In the genomic region with DNA sequence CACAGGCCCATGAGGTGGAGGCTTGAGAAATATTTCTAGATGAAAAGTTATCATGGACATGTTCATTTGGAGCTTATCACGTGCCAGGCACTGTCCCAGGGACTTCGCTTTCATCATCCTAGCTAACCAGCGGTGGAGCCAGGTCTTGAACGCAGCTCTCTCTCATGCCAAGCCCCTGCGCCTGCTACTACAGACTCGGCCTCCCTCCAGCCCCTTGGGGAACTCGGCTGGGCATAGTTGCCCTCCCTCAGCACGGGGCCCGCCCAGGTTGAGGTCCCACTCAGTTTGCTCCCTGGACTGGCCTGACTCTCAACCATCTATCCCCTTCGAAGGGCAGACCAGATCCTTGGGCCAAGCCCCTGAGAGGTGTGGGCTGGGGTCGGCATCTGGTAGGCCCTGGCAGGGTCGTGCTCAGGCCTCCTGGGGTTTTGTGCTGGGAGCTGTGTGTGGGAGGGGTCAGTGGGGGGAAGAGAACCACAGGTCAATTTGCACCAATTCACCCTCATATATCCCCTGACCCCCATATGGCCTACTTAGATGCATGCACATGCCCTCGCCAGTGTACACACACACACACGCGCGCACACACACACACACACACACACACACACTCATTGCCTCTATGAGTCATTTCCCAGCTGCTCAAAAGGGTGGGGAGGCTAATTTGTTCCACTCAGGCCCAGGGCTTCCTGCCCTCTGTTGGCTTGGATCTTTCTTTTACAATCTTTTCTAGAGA, we compare ENCODE assay signal across 7 cellular contexts. TPM values are rescaled to one million over a fixed set of nuclear protein-coding genes. Genes with fewer than 3 reads are reported as not detected.
DNase-seq lines count a peak whose midpoint lies in the region; FAIRE-seq and TF ChIP-seq lines count a peak whose summit lies in the region.
"Had no signal": no experiment of that assay in that cellular context is flagged by ENCODE, and none has a peak within 500 bp of the region (broad histone marks: within the 10 kb centered on the region; RNA-seq: fewer than 3 reads in every experiment).

No MANE protein-coding gene starts in this region.

- TF ChIP-seq POLR2A in GM12892 (IDR thresholded peaks at IDR 0.05; ENCODE audit: low read depth, low read length): no peak

- POLR2A ChIA-PET in BJ (lab: Charles Lee): no interaction called here
- POLR2A ChIA-PET in HEK293T (lab: Yijun Ruan, JAX): interaction anchor here (0.8 kb wide), 1 partner anchor 10 kb away, joined by 3 read pairs; no protein-coding TSS in a partner anchor

- H3K36me3 ChIP-seq in BJ (ENCODE audit: control insufficient read depth, insufficient read depth, low read length): no peaks in the 10 kb centered on the region

- FAIRE-seq in GM12892 (lab: Jason Lieb, UNC): no peak

- CTCF ChIA-PET in BJ (lab: Yijun Ruan, JAX): interaction anchor here (0.6 to 5.9 kb wide), 10 partner anchors 10 to 165 kb away, joined by 3 to 26 read pairs (median 4); a partner anchor contains a TSS
- CTCF ChIA-PET in HEK293T (lab: Yijun Ruan, JAX): interaction anchor here (0.6 to 1.6 kb wide), 8 partner anchors 9 to 207 kb away, joined by 3 to 8 read pairs (median 4); no protein-coding TSS in a partner anchor

- H3K4me3 ChIP-seq in BJ (ENCODE audit: low read depth, low read length): no peak overlapping the region
- H3K4me3 ChIP-seq in skin epidermis: no peak overlapping the region

- DNase-seq in BJ (ENCODE audit: low read depth) (peak; percentile 54), RPMI8226 (peak; percentile 39), dermis blood vessel endothelial cell (peak; percentile 94), GM12892 (ENCODE audit: insufficient read length) (no peak), HEK293T (ENCODE audit: extremely low spot score) (no peak)

- no peak for TF ChIP-seq CTCF in BJ (IDR thresholded peaks at IDR 0.05; ENCODE audit: insufficient read depth, low read depth, low read length)

- H3K27ac ChIP-seq in skin epidermis: peak overlapping the region in 16 of 21 experiments; percentile 1 to 80 (median 50)

- H3K27me3 ChIP-seq in BJ (ENCODE audit: control insufficient read depth, insufficient read depth, low read length): peaks cover 4% of the 10 kb centered on the region

TF ChIP-seq in HEK293T, 16 proteins besides CTCF, POLR2A, EP300 and RAD21:
- no peak for TF ChIP-seq FOXK2 (IDR thresholded peaks at IDR 0.05)
- TF ChIP-seq FOXA1 (IDR thresholded peaks at IDR 0.05): no peak
- TF ChIP-seq BHLHE40 (IDR thresholded peaks at IDR 0.05; ENCODE audit: borderline replicate concordance): no peak
- no peak for TF ChIP-seq HDGF (IDR thresholded peaks at IDR 0.05; ENCODE audit: borderline replicate concordance)
- no peak for TF ChIP-seq LEF1 (IDR thresholded peaks at IDR 0.05; ENCODE audit: borderline replicate concordance)
- TF ChIP-seq NFRKB (IDR thresholded peaks at IDR 0.05): no peak
- no peak for TF ChIP-seq CTBP1 (IDR thresholded peaks at IDR 0.05; ENCODE audit: borderline replicate concordance)
- TF ChIP-seq, protein P1, sequence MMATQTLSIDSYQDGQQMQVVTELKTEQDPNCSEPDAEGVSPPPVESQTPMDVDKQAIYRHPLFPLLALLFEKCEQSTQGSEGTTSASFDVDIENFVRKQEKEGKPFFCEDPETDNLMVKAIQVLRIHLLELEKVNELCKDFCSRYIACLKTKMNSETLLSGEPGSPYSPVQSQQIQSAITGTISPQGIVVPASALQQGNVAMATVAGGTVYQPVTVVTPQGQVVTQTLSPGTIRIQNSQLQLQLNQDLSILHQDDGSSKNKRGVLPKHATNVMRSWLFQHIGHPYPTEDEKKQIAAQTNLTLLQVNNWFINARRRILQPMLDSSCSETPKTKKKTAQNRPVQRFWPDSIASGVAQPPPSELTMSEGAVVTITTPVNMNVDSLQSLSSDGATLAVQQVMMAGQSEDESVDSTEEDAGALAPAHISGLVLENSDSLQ (IDR thresholded peaks at IDR 0.05): no peak
- TF ChIP-seq SP1 (IDR thresholded peaks at IDR 0.05): no peak
- TF ChIP-seq ARNT (IDR thresholded peaks at IDR 0.05): no peak
- TF ChIP-seq FOXM1 (IDR thresholded peaks at IDR 0.05; ENCODE audit: borderline replicate concordance): no peak
- TF ChIP-seq ZNF384 (IDR thresholded peaks at IDR 0.05): no peak
- TF ChIP-seq L3MBTL2 (conservative IDR thresholded peaks at IDR 0.05): no peak
- TF ChIP-seq SUZ12 (IDR thresholded peaks at IDR 0.05): no peak
- TF ChIP-seq ELF4 (IDR thresholded peaks at IDR 0.05): no peak
- no peak for TF ChIP-seq TARDBP (IDR thresholded peaks at IDR 0.05)

RNA-seq across cellular contexts. Expression of a gene that starts 12.1 kb away (rescaled TPM):
- 0.06 TPM in 1 of 2 replicates, not detected in the other for polyA plus RNA-seq in BJ (2011; rRNA removed)
- polyA minus RNA-seq in BJ (2011; rRNA and poly(A)+ RNA removed): not detected in 2 replicates
- 0.09 and 0.17 TPM in 2 replicates for total RNA-seq in dermis blood vessel endothelial cell
- 0.64 TPM for polyA plus RNA-seq in GM12892 (2012; ENCODE audit: missing spikeins)

RNA-seq across cellular contexts. Expression of a gene that starts 13.3 kb away (rescaled TPM):
- 0.10 and 0.21 TPM in 2 replicates for polyA plus RNA-seq in BJ (2011; rRNA removed)
- polyA minus RNA-seq in BJ (2011; rRNA and poly(A)+ RNA removed): 0.28 TPM in 1 of 2 replicates, not detected in the other
- total RNA-seq in dermis blood vessel endothelial cell: 0.42 and 0.85 TPM in 2 replicates
- polyA plus RNA-seq in GM12892 (2012; ENCODE audit: missing spikeins): 0.30 TPM

RNA-seq across cellular contexts. Expression of a gene that starts 35.6 kb away (rescaled TPM):
- 0.91 and 1.6 TPM in 2 replicates for polyA plus RNA-seq in BJ (2011; rRNA removed)
- 1.5 TPM in 1 of 2 replicates, not detected in the other for polyA minus RNA-seq in BJ (2011; rRNA and poly(A)+ RNA removed)
- total RNA-seq in dermis blood vessel endothelial cell: 443 and 748 TPM in 2 replicates
- 33.1 TPM for polyA plus RNA-seq in GM12892 (2012; ENCODE audit: missing spikeins)
- total RNA-seq: neural crest cell had no signal

RNA-seq across cellular contexts. Expression of a gene that starts 52.7 kb away (rescaled TPM):
- polyA plus RNA-seq in BJ (2011; rRNA removed): 0.36 and 0.58 TPM in 2 replicates
- 0.19 TPM in 1 of 2 replicates, not detected in the other for polyA minus RNA-seq in BJ (2011; rRNA and poly(A)+ RNA removed)
- 2.1 and 5.1 TPM in 2 replicates for total RNA-seq in dermis blood vessel endothelial cell
- polyA plus RNA-seq in GM12892 (2012; ENCODE audit: missing spikeins): 60.2 TPM

Comparison
In these comparisons a context has a peak if more than half of its experiments do, and no peak if none do; other contexts are left out.
1. DNase-seq: peak in BJ (single experiment), RPMI8226 (single experiment) and dermis blood vessel endothelial cell (single experiment); none in GM12892 (single experiment) and HEK293T (single experiment).